In genomic region chr12:123273166-123273565, GRCh38 we compare ENCODE assay signal across 17 cellular contexts. TPM values are rescaled to one million over a fixed set of nuclear protein-coding genes. Genes with fewer than 3 reads are reported as not detected.
DNase-seq lines count a peak whose midpoint lies in the region; ATAC-seq, FAIRE-seq and TF ChIP-seq lines count a peak whose summit lies in the region.
"Had no signal": no experiment of that assay in that cellular context is flagged by ENCODE, and none has a peak within 500 bp of the region (broad histone marks: within the 10 kb centered on the region; RNA-seq: fewer than 3 reads in every experiment).

No MANE protein-coding gene starts in this region.

- H3K9me3 ChIP-seq in CD8-positive, alpha-beta T cell (ENCODE audit: low read length), result no peaks in the 10 kb centered on the region
- H3K9me3 ChIP-seq in mesenchymal stem cell (ENCODE audit: control insufficient read depth, low read length), result no peaks in the 10 kb centered on the region
- H3K9me3 ChIP-seq: psoas muscle had no signal

- no peak overlapping the region for H3K9ac ChIP-seq in mesenchymal stem cell (ENCODE audit: low read length)

- no peak overlapping the region for H3K4me2 ChIP-seq in mesenchymal stem cell (ENCODE audit: low read length, poor library complexity, severe bottlenecking)

- POLR2A ChIA-PET in CD8-positive, alpha-beta T cell (lab: Charles Lee), result no interaction called here
- POLR2A ChIA-PET in activated CD8-positive, alpha-beta T cell treated with anti-CD3 and anti-CD28 coated beads, Interleukin-2, amount 10 ng/mL, durations not matched to agents 7 days and 5 days (lab: Charles Lee), result no interaction called here

- H3K36me3 Mint-ChIP-seq in CD8-positive, alpha-beta T cell, result no peaks in the 10 kb centered on the region
- H3K36me3 Mint-ChIP-seq in activated CD8-positive, alpha-beta T cell treated with anti-CD3 and anti-CD28 coated beads, Interleukin-2, amount 10 ng/mL, durations not matched to agents 7 days and 5 days (ENCODE audit: low read depth), result no peaks in the 10 kb centered on the region

- no peak overlapping the region for H3K14ac ChIP-seq in mesenchymal stem cell (ENCODE audit: low read length in 2 of 2)

- CTCF ChIA-PET in CD8-positive, alpha-beta T cell (lab: Charles Lee), result interaction anchor here (0.6 kb wide), 1 partner anchor 374 kb away, joined by 3 read pairs; no protein-coding TSS in a partner anchor
- CTCF ChIA-PET in activated CD8-positive, alpha-beta T cell treated with anti-CD3 and anti-CD28 coated beads, Interleukin-2, amount 10 ng/mL, durations not matched to agents 7 days and 5 days (lab: Charles Lee), result interaction anchor here (0.6 kb wide), 1 partner anchor 36 kb away, joined by 3 read pairs; no protein-coding TSS in a partner anchor

- no peak for ATAC-seq in CD8-positive, alpha-beta T cell
- ATAC-seq in activated CD8-positive, alpha-beta T cell treated with anti-CD3 and anti-CD28 coated beads, Interleukin-2, amount 10 ng/mL, durations not matched to agents 7 days and 5 days, result no peak
- no peak for ATAC-seq in HG02759 (IDR thresholded peaks at IDR 0.05; ENCODE audit: unreplicated experiment)
- ATAC-seq: esophagus mucosa, left ventricle myocardium superior, psoas muscle had no signal

- intact Hi-C loops in CD8-positive, alpha-beta T cell (cut with DNase I, micrococcal nuclease), result no loop called here

- no peaks in the 10 kb centered on the region for H3K27me3 ChIP-seq in CD8-positive, alpha-beta T cell (ENCODE audit: insufficient read depth, low read length)
- H3K27me3 ChIP-seq in mesenchymal stem cell (ENCODE audit: control insufficient read depth in 1 of 2, insufficient read depth in 1 of 2, low read length in 2 of 2), result no peaks in the 10 kb centered on the region
- H3K27me3 ChIP-seq: brain microvascular endothelial cell had no signal

- TF ChIP-seq CTCF in 22Rv1 (IDR thresholded peaks at IDR 0.05), result no peak
- no peak for TF ChIP-seq CTCF in CD8-positive, alpha-beta T cell (IDR thresholded peaks at IDR 0.05)

- no peak overlapping the region for H3K23ac ChIP-seq in mesenchymal stem cell (ENCODE audit: low read length in 2 of 2)

- no peak for FAIRE-seq in urothelium cell line (lab: Jason Lieb, UNC)

- peaks cover 2% of the 10 kb centered on the region for H3K79me1 ChIP-seq in mesenchymal stem cell (replicated peaks; ENCODE audit: low read length, poor library complexity, severe bottlenecking)

- peak overlapping the region; percentile 75 for H3K4me3 Mint-ChIP-seq in CD8-positive, alpha-beta T cell
- peak overlapping the region; percentile 73 for H3K4me3 Mint-ChIP-seq in activated CD8-positive, alpha-beta T cell treated with anti-CD3 and anti-CD28 coated beads, Interleukin-2, amount 10 ng/mL, durations not matched to agents 7 days and 5 days

- H2BK120ac ChIP-seq in mesenchymal stem cell (ENCODE audit: low read depth, low read length), result no peak overlapping the region

- H3K27ac Mint-ChIP-seq in CD8-positive, alpha-beta T cell, result no peak overlapping the region
- no peak overlapping the region for H3K27ac Mint-ChIP-seq in activated CD8-positive, alpha-beta T cell treated with anti-CD3 and anti-CD28 coated beads, Interleukin-2, amount 10 ng/mL, durations not matched to agents 7 days and 5 days

- H3K27me3 Mint-ChIP-seq in CD8-positive, alpha-beta T cell (ENCODE audit: low read depth), result no peaks in the 10 kb centered on the region
- H3K27me3 Mint-ChIP-seq in activated CD8-positive, alpha-beta T cell treated with anti-CD3 and anti-CD28 coated beads, Interleukin-2, amount 10 ng/mL, durations not matched to agents 7 days and 5 days (ENCODE audit: low read depth), result no peaks in the 10 kb centered on the region

- peak overlapping the region; percentile 35 for H4K8ac ChIP-seq in mesenchymal stem cell (ENCODE audit: low read length)

- no peak overlapping the region for H2AFZ ChIP-seq in mesenchymal stem cell (ENCODE audit: low read depth, low read length)

- no peak overlapping the region for H2AK5ac ChIP-seq in mesenchymal stem cell (ENCODE audit: low read length, severe bottlenecking)

- DNase-seq in CD8-positive, alpha-beta T cell, result no peak
- DNase-seq in activated CD8-positive, alpha-beta T cell treated with anti-CD3 and anti-CD28 coated beads, Interleukin-2, amount 10 ng/mL, durations not matched to agents 7 days and 5 days, result no peak
- DNase-seq in mesenchymal stem cell (no peak), urothelium cell line (ENCODE audit: low spot score) (no peak), DMS79 treated with DMSO at 0.1 percent for 48 hours (lab: John Stamatoyannopoulos, UW) (no peak)
- DNase-seq: brain microvascular endothelial cell, dermis blood vessel endothelial cell, DMS 273 treated with DMSO at 0.1 percent for 48 hours, HFFc6, left ventricle myocardium superior, NCI-H187 treated with DMSO at 0.1 percent for 48 hours, NCI-H446 treated with DMSO at 0.1 percent for 48 hours, psoas muscle, SHP77 had no signal

- H3K4ac ChIP-seq in mesenchymal stem cell (ENCODE audit: low read depth in 1 of 2, low read length in 2 of 2), result peak overlapping the region in 1 of 2 experiments; percentile 58

- 92% methylated on average over 15 of the region's 15 CpGs for WGBS in mesenchymal stem cell

- no peaks in the 10 kb centered on the region for H3K36me3 ChIP-seq in CD8-positive, alpha-beta T cell (ENCODE audit: insufficient read depth, low read length)
- H3K36me3 ChIP-seq in mesenchymal stem cell (ENCODE audit: control insufficient read depth in 1 of 2, insufficient read depth in 2 of 2, low read depth in 1 of 2, low read length in 2 of 2), result peaks cover 0 to 11% of the 10 kb centered on the region in 2 experiments

- H3K4me1 Mint-ChIP-seq in CD8-positive, alpha-beta T cell (ENCODE audit: low read depth), result peaks cover 28% of the 10 kb centered on the region
- peaks cover 31% of the 10 kb centered on the region for H3K4me1 Mint-ChIP-seq in activated CD8-positive, alpha-beta T cell treated with anti-CD3 and anti-CD28 coated beads, Interleukin-2, amount 10 ng/mL, durations not matched to agents 7 days and 5 days (ENCODE audit: low read depth)

- H3K27ac ChIP-seq in 22Rv1 (peak overlapping the region; percentile 93; the same call in 1 of the 2 replicates), mesenchymal stem cell (ENCODE audit: low read length, poor library complexity, severe bottlenecking) (no peak overlapping the region)
- H3K27ac ChIP-seq in CD8-positive, alpha-beta T cell (ENCODE audit: low read depth, low read length), result no peak overlapping the region
- H3K27ac ChIP-seq: brain microvascular endothelial cell, psoas muscle had no signal

- no peak overlapping the region for H3K4me3 ChIP-seq in CD8-positive, alpha-beta T cell (ENCODE audit: low read depth, low read length)
- no peak overlapping the region for H3K4me3 ChIP-seq in mesenchymal stem cell (ENCODE audit: insufficient read depth in 1 of 2, low read depth in 1 of 2, low read length in 2 of 2)

- H4K91ac ChIP-seq in mesenchymal stem cell (ENCODE audit: low read length), result no peak overlapping the region

- no peaks in the 10 kb centered on the region for H3K9me3 Mint-ChIP-seq in CD8-positive, alpha-beta T cell
- H3K9me3 Mint-ChIP-seq in activated CD8-positive, alpha-beta T cell treated with anti-CD3 and anti-CD28 coated beads, Interleukin-2, amount 10 ng/mL, durations not matched to agents 7 days and 5 days (ENCODE audit: insufficient read depth), result no peaks in the 10 kb centered on the region
- H3K9me3 Mint-ChIP-seq: HFFc6 had no signal

- H2BK15ac ChIP-seq in mesenchymal stem cell (ENCODE audit: low read depth, poor library complexity, severe bottlenecking), result no peak overlapping the region

- peaks cover 26% of the 10 kb centered on the region for H3K4me1 ChIP-seq in CD8-positive, alpha-beta T cell (ENCODE audit: insufficient read depth, low read length)
- H3K4me1 ChIP-seq in mesenchymal stem cell (ENCODE audit: control insufficient read depth, insufficient read depth, low read depth, low read length), result peaks cover 17% of the 10 kb centered on the region

- H2BK12ac ChIP-seq in mesenchymal stem cell (ENCODE audit: low read length in 2 of 2), result no peak overlapping the region

- no peak overlapping the region for H2BK5ac ChIP-seq in mesenchymal stem cell (ENCODE audit: low read depth, low read length, poor library complexity, severe bottlenecking)

- H3K18ac ChIP-seq in mesenchymal stem cell (ENCODE audit: low read depth in 1 of 2, low read length in 2 of 2), result no peak overlapping the region

RNA-seq across cellular contexts. Expression of gene CDK2AP1, which starts 1.5 kb away (rescaled TPM):
- total RNA-seq in CD8-positive, alpha-beta T cell, result 1 to 10 TPM; 3.8 to 4.1 TPM
- 10 to 100 TPM; 58.3 to 58.4 TPM for total RNA-seq in activated CD8-positive, alpha-beta T cell treated with anti-CD3 and anti-CD28 coated beads, Interleukin-2, amount 10 ng/mL, durations not matched to agents 7 days and 5 days
- polyA plus RNA-seq in mesenchymal stem cell (2013, experiment 1 of 2), result 339 TPM
- 346 TPM for polyA plus RNA-seq in mesenchymal stem cell (2013, experiment 2 of 2)

RNA-seq across cellular contexts. Expression of gene MTRFR, which starts 39.9 kb away (rescaled TPM):
- total RNA-seq in CD8-positive, alpha-beta T cell, result 10 to 100 TPM; 37.7 to 39.4 TPM
- 10 to 100 TPM; 28.2 to 30.0 TPM for total RNA-seq in activated CD8-positive, alpha-beta T cell treated with anti-CD3 and anti-CD28 coated beads, Interleukin-2, amount 10 ng/mL, durations not matched to agents 7 days and 5 days
- polyA plus RNA-seq in mesenchymal stem cell (2013, experiment 1 of 2), result 11.6 TPM
- 12.5 TPM for polyA plus RNA-seq in mesenchymal stem cell (2013, experiment 2 of 2)

RNA-seq across cellular contexts. Expression of gene MPHOSPH9, which starts 40.2 kb away (rescaled TPM):
- 10 to 100 TPM; 82.2 to 84.4 TPM for total RNA-seq in CD8-positive, alpha-beta T cell
- total RNA-seq in activated CD8-positive, alpha-beta T cell treated with anti-CD3 and anti-CD28 coated beads, Interleukin-2, amount 10 ng/mL, durations not matched to agents 7 days and 5 days, result 100 to 1,000 TPM; 148 to 149 TPM
- 10.9 TPM for polyA plus RNA-seq in mesenchymal stem cell (2013, experiment 1 of 2)
- 11.2 TPM for polyA plus RNA-seq in mesenchymal stem cell (2013, experiment 2 of 2)

Comparison
In these comparisons a context has a peak if more than half of its experiments do, and no peak if none do; other contexts are left out.
1. RNA of gene CDK2AP1, which starts 1.5 kb away (total RNA-seq): 58.3 to 58.4 TPM in activated CD8-positive, alpha-beta T cell treated with anti-CD3 and anti-CD28 coated beads, Interleukin-2, amount 10 ng/mL, durations not matched to agents 7 days and 5 days; 3.8 to 4.1 TPM in CD8-positive, alpha-beta T cell; every median in the first group is over 10 times any median in the second.